8 cellular contexts compared by ENCODE assay signal in genomic region chr17:50129946-50130777, GRCh38. TPM values are rescaled to one million over a fixed set of nuclear protein-coding genes. Genes with fewer than 3 reads are reported as not detected.
DNase-seq lines count a peak whose midpoint lies in the region; ATAC-seq and TF ChIP-seq lines count a peak whose summit lies in the region.

TSS of gene SAMD14 (minus strand) at chr17:50130160. CDS start at chr17:50124959, 5,201 bp downstream.

- H3K27ac Mint-ChIP-seq in CD4-positive, alpha-beta memory T cell: peak within 1 kb of the TSS; percentile 72 to 99 (median 92)

- peak; percentile 58 to 70 (median 61) for DNase-seq in CD4-positive, alpha-beta memory T cell
- DNase-seq in activated naive CD4-positive, alpha-beta T cell treated with Interleukin-2 at 50 U/mL for 16 hours: peak; percentile 50
- DNase-seq in heart left ventricle (peak in 1 of 5 donors; percentile 50), retina (peak; percentile 83), SKM-1 treated with dmso at 0.1 percent for 144 hours (lab: John Stamatoyannopoulos, UW; ENCODE audit: unreplicated experiment) (no peak)

- peaks cover 6% of the 10 kb centered on the region for H3K27me3 ChIP-seq in CD4-positive, alpha-beta memory T cell (ENCODE audit: insufficient read depth, low read length)
- H3K27me3 ChIP-seq in HUES48 (ENCODE audit: control insufficient read depth, insufficient read depth, low read length): peaks cover 25% of the 10 kb centered on the region
- H3K27me3 ChIP-seq in heart left ventricle: peaks cover 0 to 20% (median 0%) of the 10 kb centered on the region in 9 donors

- TF ChIP-seq CTCF in heart left ventricle (IDR thresholded peaks at IDR 0.05): no peak

- ATAC-seq in heart left ventricle: peak in 3 of 4 donors; percentile 5 to 31 (median 15)
- ATAC-seq in GM18861 (IDR thresholded peaks at IDR 0.05; ENCODE audit: unreplicated experiment): no peak
- ATAC-seq in HG03159 (IDR thresholded peaks at IDR 0.05; ENCODE audit: unreplicated experiment): no peak

- peaks cover 3 to 7% of the 10 kb centered on the region in 2 donors for H3K27me3 Mint-ChIP-seq in CD4-positive, alpha-beta memory T cell

- H3K36me3 Mint-ChIP-seq in CD4-positive, alpha-beta memory T cell: peaks cover 4 to 30% of the 10 kb centered on the region in 2 donors

- peak within 1 kb of the TSS; percentile 76 to 95 (median 84) for H3K4me3 Mint-ChIP-seq in CD4-positive, alpha-beta memory T cell

- H3K9me3 ChIP-seq in CD4-positive, alpha-beta memory T cell (ENCODE audit: control insufficient read depth in 1 of 2, low read length in 2 of 2): no peaks in the 10 kb centered on the region
- H3K9me3 ChIP-seq in HUES48 (ENCODE audit: control insufficient read depth, insufficient read depth, low read length) (no peaks in the 10 kb centered on the region), heart left ventricle (no peaks in the 10 kb centered on the region)

- peaks cover 6% of the 10 kb centered on the region for H3K36me3 ChIP-seq in CD4-positive, alpha-beta memory T cell (ENCODE audit: insufficient read depth, low read length)
- H3K36me3 ChIP-seq in HUES48 (ENCODE audit: control insufficient read depth, insufficient read depth, low read length) (no peaks in the 10 kb centered on the region; the same call in 1 of the 2 replicates), heart left ventricle (peaks cover 0 to 13% (median 9%) of the 10 kb centered on the region in 9 donors)

- POLR2A ChIA-PET in CD4-positive, alpha-beta memory T cell (lab: Charles Lee; ENCODE audit: partially characterized antibody): interaction anchor here (1.0 to 4.4 kb wide), 8 partner anchors 9 to 48 kb away, joined by 3 to 27 read pairs (median 6); partner anchors contain the start of gene PPP1R9B

- no peak for TF ChIP-seq POLR2A in heart left ventricle (IDR thresholded peaks at IDR 0.05)

- no peak within 1 kb of the TSS for H3K27ac ChIP-seq in CD4-positive, alpha-beta memory T cell (ENCODE audit: low read depth, low read length)
- H3K27ac ChIP-seq in HUES48 (ENCODE audit: low read depth, low read length) (peak within 1 kb of the TSS; percentile 60), heart left ventricle (peak within 1 kb of the TSS in 1 of 12 donors; percentile 24)

- H3K4me1 ChIP-seq in CD4-positive, alpha-beta memory T cell (ENCODE audit: insufficient read depth, low read length): peaks cover 26% of the 10 kb centered on the region
- H3K4me1 ChIP-seq in HUES48 (ENCODE audit: control insufficient read depth, insufficient read depth, low read length) (peaks cover 28% of the 10 kb centered on the region), heart left ventricle (peaks cover 0 to 58% (median 29%) of the 10 kb centered on the region in 12 donors)

- 7 to 26% (median 11%) methylated on average over 29 to 73 of the region's 74 CpGs for WGBS in heart left ventricle, 4 donors

- H3K4me3 ChIP-seq in CD4-positive, alpha-beta memory T cell (ENCODE audit: low read length in 2 of 2): peak within 1 kb of the TSS in 1 of 2 donors; percentile 49
- H3K4me3 ChIP-seq in HUES48 (ENCODE audit: low read depth, low read length) (peak within 1 kb of the TSS; percentile 79), heart left ventricle (peak within 1 kb of the TSS; percentile 22 to 61 (median 51))

- no peak within 1 kb of the TSS for H3K9ac ChIP-seq in HUES48 (ENCODE audit: low read depth, low read length)

- H3K9me3 Mint-ChIP-seq in CD4-positive, alpha-beta memory T cell: peaks cover 0 to 2% (median 0%) of the 10 kb centered on the region in 8 donors

- intact Hi-C loops in CD4-positive, alpha-beta memory T cell (cut with micrococcal nuclease): loop anchor here (1.0 kb wide), 1 partner anchor 35 kb away; the partner anchor contains the start of gene PDK2
- intact Hi-C loops in heart left ventricle (cut with DNase I): loop anchor here in 3 of 10 donors (5.0 kb wide), 1 partner anchor 37 kb away; the partner anchor contains the start of gene SGCA (in 3 of the 3)

- CTCF ChIA-PET in CD4-positive, alpha-beta memory T cell (lab: Charles Lee; ENCODE audit: partially characterized antibody): interaction anchor here (0.6 to 2.1 kb wide), 9 partner anchors 9 to 48 kb away, joined by 3 to 9 read pairs (median 4); no protein-coding TSS in a partner anchor

- H3K4me1 Mint-ChIP-seq in CD4-positive, alpha-beta memory T cell: peaks cover 11 to 42% (median 26%) of the 10 kb centered on the region in 4 donors

RNA-seq across cellular contexts. Expression of gene SAMD14, which starts in this region (rescaled TPM):
- 1 to 10 TPM; 1.2 to 1.3 TPM for total RNA-seq in CD4-positive, alpha-beta memory T cell
- under 1 TPM; 0.16 to 0.19 TPM for polyA plus RNA-seq in CD4-positive, alpha-beta memory T cell
- 1 to 10 TPM in 7 of 9 donors, under 1 TPM in 2; 0.44 to 3.9 (median 1.2) TPM for total RNA-seq in heart left ventricle
- polyA plus RNA-seq in heart left ventricle: 1 to 10 TPM in 1 of 2 donors, under 1 TPM in 1; 0.72 to 2.8 TPM

Comparison
In these comparisons a context has a peak if more than half of its experiments do, and no peak if none do; other contexts are left out.
1. ATAC-seq: peak in heart left ventricle (3 of 4); none in GM18861 (single experiment) and HG03159 (single experiment).